13 cellular contexts compared by ENCODE assay signal in genomic region chr11:17244046-17244445, GRCh38. TPM values are rescaled to one million over a fixed set of nuclear protein-coding genes. Genes with fewer than 3 reads are reported as not detected.
DNase-seq lines count a peak whose midpoint lies in the region; ATAC-seq lines count a peak whose summit lies in the region.
"Had no signal": no experiment of that assay in that cellular context is flagged by ENCODE, and none has a peak within 500 bp of the region (broad histone marks: within the 10 kb centered on the region; RNA-seq: fewer than 3 reads in every experiment).

No MANE protein-coding gene starts in this region.

- CTCF ChIA-PET in activated CD8-positive, alpha-beta memory T cell treated with anti-CD3 and anti-CD28 coated beads, Interleukin-2, amount 10 ng/mL, durations not matched to agents 7 days and 5 days (lab: Charles Lee), result interaction anchor here (0.8 kb wide), 1 partner anchor 14 kb away, joined by 3 read pairs; no protein-coding TSS in a partner anchor

- H3K27me3 Mint-ChIP-seq in activated CD8-positive, alpha-beta memory T cell treated with anti-CD3 and anti-CD28 coated beads, Interleukin-2, amount 10 ng/mL, durations not matched to agents 7 days and 5 days, result peaks cover 61% of the 10 kb centered on the region

- no peak overlapping the region for H3K4me3 Mint-ChIP-seq in activated CD8-positive, alpha-beta memory T cell treated with anti-CD3 and anti-CD28 coated beads, Interleukin-2, amount 10 ng/mL, durations not matched to agents 7 days and 5 days
- H3K4me3 Mint-ChIP-seq: nephron progenitor cell had no signal

- ATAC-seq in activated CD8-positive, alpha-beta memory T cell treated with anti-CD3 and anti-CD28 coated beads, Interleukin-2, amount 10 ng/mL, durations not matched to agents 7 days and 5 days, result peak; percentile 61
- ATAC-seq in HG02678 (IDR thresholded peaks at IDR 0.05; ENCODE audit: unreplicated experiment) (peak; percentile 94), HG03558 (IDR thresholded peaks at IDR 0.05; ENCODE audit: extremely low read depth, unreplicated experiment) (peak; percentile 90), left colon (no peak)
- peak; percentile 87 for ATAC-seq in stimulated activated naive CD8-positive, alpha-beta T cell treated with anti-CD3 and anti-CD28 coated beads, Interleukin-15, Interleukin-2, amounts not matched to agents 100 U/mL and 50 U/mL, for 24 hours
- ATAC-seq: body of pancreas had no signal

- H3K4me1 Mint-ChIP-seq in activated CD8-positive, alpha-beta memory T cell treated with anti-CD3 and anti-CD28 coated beads, Interleukin-2, amount 10 ng/mL, durations not matched to agents 7 days and 5 days, result peaks cover 9% of the 10 kb centered on the region
- H3K4me1 Mint-ChIP-seq: nephron progenitor cell had no signal

- intact Hi-C loops in left colon (cut with DNase I, micrococcal nuclease), result no loop called here

- H3K27ac Mint-ChIP-seq in activated CD8-positive, alpha-beta memory T cell treated with anti-CD3 and anti-CD28 coated beads, Interleukin-2, amount 10 ng/mL, durations not matched to agents 7 days and 5 days, result no peak overlapping the region
- H3K27ac Mint-ChIP-seq: nephron progenitor cell had no signal

- no peaks in the 10 kb centered on the region for H3K36me3 Mint-ChIP-seq in activated CD8-positive, alpha-beta memory T cell treated with anti-CD3 and anti-CD28 coated beads, Interleukin-2, amount 10 ng/mL, durations not matched to agents 7 days and 5 days

- H3K9me3 Mint-ChIP-seq in activated CD8-positive, alpha-beta memory T cell treated with anti-CD3 and anti-CD28 coated beads, Interleukin-2, amount 10 ng/mL, durations not matched to agents 7 days and 5 days (ENCODE audit: low read depth), result no peaks in the 10 kb centered on the region
- H3K9me3 Mint-ChIP-seq: nephron progenitor cell had no signal

- DNase-seq in activated CD8-positive, alpha-beta memory T cell treated with anti-CD3 and anti-CD28 coated beads, Interleukin-2, amount 10 ng/mL, durations not matched to agents 7 days and 5 days, result no peak
- DNase-seq in activated CD8-positive, alpha-beta memory T cell treated with anti-CD3 and anti-CD28 coated beads, Interleukin-2, amount 50 U/mL, for 48 hours, result no peak
- no peak for DNase-seq in stimulated activated naive CD8-positive, alpha-beta T cell treated with anti-CD3 and anti-CD28 coated beads, Interleukin-15, Interleukin-2, amounts not matched to agents 100 U/mL and 50 U/mL, for 24 hours
- DNase-seq in left colon (no peak), superior temporal gyrus (ENCODE audit: extremely low spot score) (no peak), NCI-H345 treated with DMSO at 0.1 percent for 48 hours (lab: John Stamatoyannopoulos, UW; ENCODE audit: unreplicated experiment) (no peak)
- DNase-seq: body of pancreas, GOT3, NCI-H524 treated with DMSO at 0.1 percent for 48 hours, nephron progenitor cell, SW 1271 had no signal

RNA-seq across cellular contexts. Expression of gene NUCB2, which starts 32.5 kb away (rescaled TPM):
- 10 to 100 TPM; 79.4 to 100.0 TPM for total RNA-seq in activated CD8-positive, alpha-beta memory T cell treated with anti-CD3 and anti-CD28 coated beads, Interleukin-2, amount 10 ng/mL, durations not matched to agents 7 days and 5 days
- total RNA-seq in left colon, result 10 to 100 TPM; 46.6 to 53.6 TPM

RNA-seq across cellular contexts. Expression of gene PIK3C2A, which starts 36.3 kb away (rescaled TPM):
- 10 to 100 TPM; 26.5 to 27.7 TPM for total RNA-seq in activated CD8-positive, alpha-beta memory T cell treated with anti-CD3 and anti-CD28 coated beads, Interleukin-2, amount 10 ng/mL, durations not matched to agents 7 days and 5 days
- 10 to 100 TPM; 49.7 to 54.6 TPM for total RNA-seq in left colon
